Comparison of ENCODE assay signal across 8 cellular contexts in the genomic region with DNA sequence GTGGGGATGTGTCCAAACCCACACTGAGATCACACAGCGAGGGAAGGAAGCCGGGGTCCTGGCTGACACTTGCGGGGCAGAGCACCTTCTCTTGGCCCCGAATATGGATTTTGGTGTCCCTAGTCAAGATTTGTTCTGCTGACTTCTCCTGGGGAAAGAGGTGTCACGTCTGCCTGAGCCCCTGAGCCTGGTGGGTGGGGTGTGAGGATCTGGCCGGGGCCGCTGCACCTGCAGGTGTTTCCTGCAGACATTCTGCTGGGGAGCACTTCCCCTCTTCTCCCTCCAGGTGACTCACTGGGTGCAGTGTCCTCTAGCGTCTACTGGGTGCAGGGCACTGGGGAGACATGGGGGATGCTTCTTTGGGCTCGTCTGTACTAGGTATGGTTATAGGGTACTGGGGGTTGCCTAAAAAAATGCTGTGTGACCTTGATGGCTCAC.
DNase-seq lines count a peak whose midpoint lies in the region; ATAC-seq, FAIRE-seq and TF ChIP-seq lines count a peak whose summit lies in the region.

No MANE protein-coding gene starts in this region.

- H3K27ac ChIP-seq in kidney (ENCODE audit: low read depth in 2 of 2, low read length in 2 of 2), result no peak overlapping the region

- no peaks in the 10 kb centered on the region for H3K4me1 ChIP-seq in kidney (ENCODE audit: control insufficient read depth in 1 of 2, insufficient read depth in 1 of 2, low read depth in 1 of 2, low read length in 2 of 2)

- peak; percentile 27 for DNase-seq in OCI-M1 (lab: John Stamatoyannopoulos, UW)
- DNase-seq in kidney tubule cell (ENCODE audit: low spot score), result peak; percentile 28
- DNase-seq in stimulated activated CD8-positive, alpha-beta memory T cell treated with anti-CD3 and anti-CD28 coated beads, Interleukin-7, amount 100 ng/mL, for 24 hours (ENCODE audit: low read depth), result peak; percentile 23
- DNase-seq in kidney, result no peak
- DNase-seq in iPS-NIHi11 (ENCODE audit: low spot score), result no peak

- H3K27me3 Mint-ChIP-seq in activated T-helper 17 cell treated with anti-CD3 and anti-CD28 coated beads, Interleukin-2, amount 50 U/mL, for 72 hours, result peaks cover 9% of the 10 kb centered on the region

- no peaks in the 10 kb centered on the region for H3K36me3 ChIP-seq in kidney (ENCODE audit: control insufficient read depth in 1 of 2, insufficient read depth in 2 of 2, low read length in 2 of 2)

- no peak for TF ChIP-seq CTCF in kidney (IDR thresholded peaks at IDR 0.05; ENCODE audit: borderline replicate concordance, extremely low read depth, insufficient read depth)

- H3K9me3 ChIP-seq in kidney (ENCODE audit: control insufficient read depth in 1 of 2, low read length in 2 of 2), result no peaks in the 10 kb centered on the region

- peaks cover 23% of the 10 kb centered on the region for H3K36me3 Mint-ChIP-seq in activated T-helper 17 cell treated with anti-CD3 and anti-CD28 coated beads, Interleukin-2, amount 50 U/mL, for 72 hours (ENCODE audit: low read depth)

- peaks cover 42% of the 10 kb centered on the region for H3K4me1 Mint-ChIP-seq in activated T-helper 17 cell treated with anti-CD3 and anti-CD28 coated beads, Interleukin-2, amount 50 U/mL, for 72 hours

- ATAC-seq in GM18508 (IDR thresholded peaks at IDR 0.05; ENCODE audit: insufficient read depth, unreplicated experiment) (peak; percentile 56), HG02798 (IDR thresholded peaks at IDR 0.05; ENCODE audit: poor library complexity, unreplicated experiment) (peak; percentile 82)
- ATAC-seq in activated T-helper 17 cell treated with anti-CD3 and anti-CD28 coated beads, Interleukin-2, amount 50 U/mL, for 72 hours (replicated peaks), result peak; percentile 58

- no peak overlapping the region for H3K4me3 ChIP-seq in kidney (ENCODE audit: low read length in 2 of 2)

- peak overlapping the region; percentile 92 for H3K27ac Mint-ChIP-seq in activated T-helper 17 cell treated with anti-CD3 and anti-CD28 coated beads, Interleukin-2, amount 50 U/mL, for 72 hours

- H3K4me3 Mint-ChIP-seq in activated T-helper 17 cell treated with anti-CD3 and anti-CD28 coated beads, Interleukin-2, amount 50 U/mL, for 72 hours, result peak overlapping the region; percentile 84

- no peaks in the 10 kb centered on the region for H3K9me3 Mint-ChIP-seq in activated T-helper 17 cell treated with anti-CD3 and anti-CD28 coated beads, Interleukin-2, amount 50 U/mL, for 72 hours

- intact Hi-C loops in kidney (cut with DNase I), result no loop called here

- no peak for FAIRE-seq in kidney (lab: Jason Lieb, UNC)

- H3K9ac ChIP-seq in kidney (ENCODE audit: low read length in 2 of 2), result no peak overlapping the region

Comparison
In these comparisons a context has a peak if more than half of its experiments do, and no peak if none do; other contexts are left out.
1. DNase-seq: peak in OCI-M1 (single experiment), kidney tubule cell (single experiment) and stimulated activated CD8-positive, alpha-beta memory T cell treated with anti-CD3 and anti-CD28 coated beads, Interleukin-7, amount 100 ng/mL, for 24 hours (single experiment); none in kidney (single experiment) and iPS-NIHi11 (single experiment).
2. Peak in every context shown above with its lines, with median percentiles within 50 percentile points of each other: ATAC-seq.